In genomic region chr22:33648478-33648877, GRCh38 we compare ENCODE assay signal across 1 cellular context.
TF ChIP-seq lines count a peak whose summit lies in the region.

No MANE protein-coding gene starts in this region.

TF ChIP-seq in liver, 16 proteins besides CTCF, POLR2A, EP300 and RAD21:
- TF ChIP-seq REST (IDR thresholded peaks at IDR 0.05) (no peak), HNF4A (conservative IDR thresholded peaks at IDR 0.05) (peak; percentile 37 to 39), YY1 (IDR thresholded peaks at IDR 0.05) (no peak), FOXA1 (IDR thresholded peaks at IDR 0.05) (no peak)
